In the genomic region with DNA sequence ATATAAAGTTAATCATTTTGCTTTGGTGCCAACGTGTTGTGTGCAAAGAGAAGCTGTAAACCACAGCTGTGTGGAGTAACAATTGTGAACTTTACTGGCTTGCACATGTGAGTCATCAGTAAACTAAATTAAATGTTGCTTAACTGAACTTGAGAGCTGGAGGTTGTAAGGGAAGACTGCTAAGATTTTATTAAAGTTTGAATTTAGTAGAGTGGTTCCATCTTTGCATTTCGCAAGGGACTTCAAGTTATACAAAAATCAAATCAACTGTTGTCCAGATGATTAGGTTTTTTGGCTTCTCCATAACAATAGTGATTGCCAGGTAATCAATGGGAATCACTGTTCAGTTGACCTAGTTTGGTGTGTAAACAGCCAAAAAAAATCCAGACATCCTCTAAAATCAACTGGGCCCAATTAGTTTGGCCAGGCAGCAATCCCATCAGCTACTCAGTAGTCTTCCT, we compare ENCODE assay signal across 1 cellular context.
TF ChIP-seq lines count a peak whose summit lies in the region.

No MANE protein-coding gene starts in this region.

TF ChIP-seq in HepG2, 621 proteins besides CTCF, POLR2A, EP300 and RAD21 (continued from another document):
- TF ChIP-seq, protein P1, sequence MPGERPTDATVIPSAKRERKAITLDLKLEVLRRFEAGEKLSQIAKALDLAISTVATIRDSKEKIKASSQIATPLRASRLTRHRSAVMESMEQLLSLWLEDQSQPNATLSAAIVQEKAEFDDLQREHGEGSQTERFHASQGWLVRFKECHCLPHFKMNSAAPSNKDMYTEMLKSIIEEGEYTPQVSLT (CRISPR knock-in tag; IDR thresholded peaks at IDR 0.05; ENCODE audit: borderline replicate concordance, low read depth) = no peak
- TF ChIP-seq ZNF317 (CRISPR knock-in tag; IDR thresholded peaks at IDR 0.05) = no peak
